Comparison of ENCODE assay signal across 10 cellular contexts in the genomic region with DNA sequence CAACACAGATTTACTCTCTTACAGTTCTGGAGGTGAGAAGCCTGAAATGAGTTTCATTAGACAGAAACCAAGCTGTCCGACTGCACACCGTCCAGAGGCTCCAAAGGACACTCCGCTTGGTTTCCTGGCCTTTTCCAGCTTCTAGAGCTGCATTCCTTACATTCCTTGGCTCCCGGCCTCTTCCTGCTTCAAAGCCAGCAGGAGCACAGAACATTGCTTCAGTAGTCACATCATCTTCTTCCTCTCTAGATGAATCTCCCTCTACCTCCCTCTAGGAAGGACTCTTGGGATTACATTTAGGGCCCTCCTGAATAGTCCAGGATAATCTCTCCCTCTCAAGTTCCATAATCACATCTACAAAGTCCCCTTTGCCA.
DNase-seq lines count a peak whose midpoint lies in the region; ATAC-seq, FAIRE-seq and TF ChIP-seq lines count a peak whose summit lies in the region.
"Had no signal": no experiment of that assay in that cellular context is flagged by ENCODE, and none has a peak within 500 bp of the region (broad histone marks: within the 10 kb centered on the region; RNA-seq: fewer than 3 reads in every experiment).

No MANE protein-coding gene starts in this region.

- no peak overlapping the region for H3K4me3 ChIP-seq in A549
- H3K4me3 ChIP-seq: SK-N-MC had no signal

- H3K27ac ChIP-seq in A549, result peak overlapping the region; percentile 53 to 75; a peak in 5 of 6 replicates
- H3K27ac ChIP-seq: SK-N-MC had no signal

- in situ Hi-C loops in T47D (cut with HindIII; ENCODE audit: low pct_unique_long_range_greater_than_20kb, low sequenced_read_pairs), result no loop called here

- no peak for TF ChIP-seq EP300 in A549 (IDR thresholded peaks at IDR 0.05)

- TF ChIP-seq CTCF in A549 (IDR thresholded peaks at IDR 0.05), result peak; percentile 24; the same call in 2 of the 3 replicates

- peaks cover 13% of the 10 kb centered on the region; the same call in 2 of the 3 replicates for H3K4me1 ChIP-seq in A549

- H3K9me3 ChIP-seq in A549, result no peaks in the 10 kb centered on the region

- FAIRE-seq in A549 (lab: Jason Lieb, UNC), result peak; percentile 49

- no peak for TF ChIP-seq POLR2A in A549 (IDR thresholded peaks at IDR 0.05; ENCODE audit: low read length)

- WGBS in A549 (ENCODE audit: missing lambda C conversion rate), result 6% methylated on average over 4 of the region's 4 CpGs

- CTCF ChIA-PET in A549 (lab: Yijun Ruan, JAX), result interaction anchor here (0.9 kb wide), 1 partner anchor 10 kb away, joined by 3 read pairs; no protein-coding TSS in a partner anchor

- POLR2A ChIA-PET in A549 (lab: Yijun Ruan, JAX), result interaction anchor here (0.6 kb wide), 1 partner anchor 17 kb away, joined by 6 read pairs; no protein-coding TSS in a partner anchor

- ATAC-seq in A549 (peak; percentile 96 to 98), GM18519 (IDR thresholded peaks at IDR 0.05; ENCODE audit: low FRiP score, unreplicated experiment) (no peak)

- TF ChIP-seq RAD21 in A549 (conservative IDR thresholded peaks at IDR 0.05 in 1 of 2, IDR thresholded peaks at IDR 0.05 in 1 of 2), result peak; percentile 31 to 42; a peak in 2 of 5 replicates

- peak; percentile 84 to 89 for DNase-seq in A549 (ENCODE audit: low read depth in 1 of 2, low spot score in 1 of 2)
- DNase-seq in HT-29 (ENCODE audit: low spot score), result peak; percentile 56
- DNase-seq in T47D (ENCODE audit: low read depth in 1 of 2, low spot score in 1 of 2), result peak; percentile 87 to 96
- DNase-seq in kidney glomerular epithelial cell (lab: John Stamatoyannopoulos, UW), result peak; percentile 93
- DNase-seq in activated gamma-delta T cell (lab: John Stamatoyannopoulos, UW), result no peak
- DNase-seq in activated T-cell treated with anti-CD3 and anti-CD28 coated beads, Interleukin-2, amount 50 U/mL, for 1 hour, result no peak
- no peak for DNase-seq in activated CD4-positive, alpha-beta T cell treated with anti-CD3 and anti-CD28 coated beads, Interleukin-2, amount 50 U/mL, for 4 hours
- DNase-seq: naive B cell had no signal

- H3K4me2 ChIP-seq in A549, result peak overlapping the region; percentile 42; the same call in 2 of the 3 replicates

TF ChIP-seq in A549, 52 proteins besides CTCF, POLR2A, EP300 and RAD21:
- TF ChIP-seq CHD4 (IDR thresholded peaks at IDR 0.05; ENCODE audit: borderline replicate concordance) (no peak), MAX (IDR thresholded peaks at IDR 0.05) (peak; percentile 34; the same call in 1 of the 2 replicates), RCOR1 (IDR thresholded peaks at IDR 0.05; ENCODE audit: low read depth, low read length) (no peak), SMC3 (IDR thresholded peaks at IDR 0.05) (0 out of 3 replicates have a peak, but pooled peaks have one; percentile 33), HOXB13 (CRISPR knock-in tag; IDR thresholded peaks at IDR 0.05; ENCODE audit: low read depth) (no peak)
TF ChIP-seq in A549: peak in this region for 2.

Comparison
In these comparisons a context has a peak if more than half of its experiments do, and no peak if none do; other contexts are left out.
1. DNase-seq: peak in A549 (2 of 2), HT-29 (single experiment), T47D (2 of 2) and kidney glomerular epithelial cell (single experiment); none in activated gamma-delta T cell (single experiment), activated T-cell treated with anti-CD3 and anti-CD28 coated beads, Interleukin-2, amount 50 U/mL, for 1 hour (single experiment) and activated CD4-positive, alpha-beta T cell treated with anti-CD3 and anti-CD28 coated beads, Interleukin-2, amount 50 U/mL, for 4 hours (0 of 2).